Comparison of ENCODE assay signal across 9 cellular contexts in genomic region chr1:111227875-111228747, GRCh38. TPM values are rescaled to one million over a fixed set of nuclear protein-coding genes. Genes with fewer than 3 reads are reported as not detected.
A peak's percentile ranks its signal among the peaks of the same experiment; 100 is the strongest.
DNase-seq lines count a peak whose midpoint lies in the region; ATAC-seq, FAIRE-seq and TF ChIP-seq lines count a peak whose summit lies in the region.
"Had no signal": no experiment of that assay in that cellular context is flagged by ENCODE, and none has a peak within 500 bp of the region (broad histone marks: within the 10 kb centered on the region; RNA-seq: fewer than 3 reads in every experiment).

No MANE protein-coding gene starts in this region.

- FAIRE-seq in A549 (lab: Jason Lieb, UNC): no peak

- CTCF ChIA-PET in A549 (lab: Yijun Ruan, JAX): interaction anchor here (13.8 kb wide), 1 partner anchor 170 kb away, joined by 174 read pairs; no protein-coding TSS in a partner anchor

- no peak for TF ChIP-seq EP300 in A549 (IDR thresholded peaks at IDR 0.05)

- H3K27ac ChIP-seq in A549 (peak overlapping the region; percentile 58 to 69; a peak in 5 of 6 replicates), caudate nucleus (ENCODE audit: low read depth, low read length) (peak overlapping the region; percentile 28)

- 44% methylated on average over 6 of the region's 6 CpGs for WGBS in A549 (ENCODE audit: missing lambda C conversion rate)

- H3K9me3 ChIP-seq in A549 (no peaks in the 10 kb centered on the region), mucosa of descending colon (no peaks in the 10 kb centered on the region)

- H3K4me2 ChIP-seq in A549: peak overlapping the region; percentile 62

- no peak for TF ChIP-seq POLR2A in A549 (IDR thresholded peaks at IDR 0.05; ENCODE audit: low read length)

- H3K4me3 ChIP-seq in A549: no peak overlapping the region
- H3K4me3 ChIP-seq in mucosa of descending colon: no peak overlapping the region

- H3K36me3 ChIP-seq in mucosa of descending colon (ENCODE audit: low read depth): no peaks in the 10 kb centered on the region

- no peak for TF ChIP-seq CTCF in A549 (IDR thresholded peaks at IDR 0.05)
- no peak for TF ChIP-seq CTCF in mucosa of descending colon (IDR thresholded peaks at IDR 0.05)

- no peak for TF ChIP-seq RAD21 in A549 (conservative IDR thresholded peaks at IDR 0.05 in 1 of 2, IDR thresholded peaks at IDR 0.05 in 1 of 2)

- H3K4me1 ChIP-seq in A549: peaks cover 19% of the 10 kb centered on the region
- H3K4me1 ChIP-seq in mucosa of descending colon (ENCODE audit: low read depth): no peaks in the 10 kb centered on the region

- ATAC-seq in A549: peak; percentile 83 to 90
- ATAC-seq in mucosa of descending colon: peak; percentile 54

- peak; percentile 28 to 47 for DNase-seq in A549 (ENCODE audit: low read depth in 1 of 2, low spot score in 1 of 2)
- peak; percentile 95 for DNase-seq in LHCN-M2 (ENCODE audit: low read depth)
- DNase-seq in caudate nucleus (lab: John Stamatoyannopoulos, UW): peak in 11 of 61 donors; percentile 6 to 44 (median 23)
- no peak for DNase-seq in mucosa of descending colon
- no peak for DNase-seq in NOMO-1 treated with DMSO at 0.1 percent for 48 hours (lab: John Stamatoyannopoulos, UW; ENCODE audit: unreplicated experiment)
- DNase-seq in DMS153 treated with DMSO at 0.1 percent for 48 hours (lab: John Stamatoyannopoulos, UW; ENCODE audit: unreplicated experiment): no peak
- DNase-seq in DMS79 treated with DMSO at 0.1 percent for 48 hours (lab: John Stamatoyannopoulos, UW): no peak
- DNase-seq in COR-L47 (lab: John Stamatoyannopoulos, UW): no peak

- intact Hi-C loops in mucosa of descending colon (cut with DNase I, micrococcal nuclease): loop anchor here in 1 of 2 donors (10.0 kb wide), 1 partner anchor 177 kb away; no protein-coding TSS in a partner anchor

- POLR2A ChIA-PET in A549 (lab: Yijun Ruan, JAX): no interaction called here

TF ChIP-seq in A549, 52 proteins besides CTCF, POLR2A, EP300 and RAD21:
- TF ChIP-seq RNF2 (IDR thresholded peaks at IDR 0.05; ENCODE audit: borderline replicate concordance, low read depth) (no peak), FOXS1 (CRISPR knock-in tag; IDR thresholded peaks at IDR 0.05) (no peak), BCL3 (IDR thresholded peaks at IDR 0.05) (no peak), FOSL2 (IDR thresholded peaks at IDR 0.05) (no peak), FOSL2 (CRISPR knock-in tag; IDR thresholded peaks at IDR 0.05) (peak; percentile 21; the same call in 1 of the 2 replicates)

RNA-seq across cellular contexts. Expression of gene CHI3L2, which starts 0.6 kb away (rescaled TPM):
- polyA plus RNA-seq in A549 (2011; rRNA removed) (0.23 and 0.28 TPM in 2 replicates), A549 (2017; fragmentation: RNase III; extraction: RNeasy Plus Mini Kit Qiagen cat#74134 plus additional on column Dnase treatment) (0.22 to 0.43 TPM (median 0.42 TPM) in 3 replicates)
- 0.04 and 0.09 TPM in 2 replicates for polyA plus RNA-seq in A549 (2012; cell fraction: cytosol; rRNA removed)
- polyA plus RNA-seq in A549 (2012; cell fraction: nucleus; rRNA removed): not detected in 2 replicates
- 0.08 TPM in 1 of 2 replicates, not detected in the other for polyA minus RNA-seq in A549 (2011; rRNA and poly(A)+ RNA removed)
- total RNA-seq in LHCN-M2 (2014; rRNA removed) (0.83 and 2.2 TPM in 2 replicates), mucosa of descending colon (1 to 10 TPM in 2 of 3 donors, under 1 TPM in 1; 0.76 to 3.3 (median 1.1) TPM)
- not detected for polyA plus RNA-seq in LHCN-M2 (2012)
- polyA plus RNA-seq: neural cell had no signal

RNA-seq across cellular contexts. Expression of gene DENND2D, which starts 27.7 kb away (rescaled TPM):
- 3.4 and 3.6 TPM in 2 replicates for polyA plus RNA-seq in A549 (2011; rRNA removed)
- 0.83 and 0.96 TPM in 2 replicates for polyA plus RNA-seq in A549 (2012; cell fraction: cytosol; rRNA removed)
- polyA plus RNA-seq in A549 (2012; cell fraction: nucleus; rRNA removed): 0.47 and 0.83 TPM in 2 replicates
- 1.3 to 1.7 TPM (median 1.6 TPM) in 3 replicates for polyA plus RNA-seq in A549 (2017; fragmentation: RNase III; extraction: RNeasy Plus Mini Kit Qiagen cat#74134 plus additional on column Dnase treatment)
- 3.3 and 3.4 TPM in 2 replicates for polyA minus RNA-seq in A549 (2011; rRNA and poly(A)+ RNA removed)
- total RNA-seq in LHCN-M2 (2014; rRNA removed): 0.71 and 1.4 TPM in 2 replicates
- 0.73 TPM for polyA plus RNA-seq in LHCN-M2 (2012)
- total RNA-seq in mucosa of descending colon: 10 to 100 TPM; 42.2 to 65.4 (median 63.3) TPM
- polyA plus RNA-seq: neural cell had no signal

Comparison
In these comparisons a context has a peak if more than half of its experiments do, and no peak if none do; other contexts are left out.
1. DNase-seq: peak in A549 (2 of 2) and LHCN-M2 (single experiment); none in mucosa of descending colon (0 of 3), NOMO-1 treated with DMSO at 0.1 percent for 48 hours (single experiment), DMS153 treated with DMSO at 0.1 percent for 48 hours (single experiment), DMS79 treated with DMSO at 0.1 percent for 48 hours (single experiment) and COR-L47 (single experiment).
2. RNA of gene DENND2D, which starts 27.7 kb away (total RNA-seq): 42.2 to 65.4 TPM in mucosa of descending colon; 0.71 to 1.4 TPM in LHCN-M2; every median in the first group is over 10 times any median in the second.